8 cellular contexts compared by ENCODE assay signal in genomic region chr18:9137168-9138066, GRCh38. TPM values are rescaled to one million over a fixed set of nuclear protein-coding genes. Genes with fewer than 3 reads are reported as not detected.
A peak's percentile ranks its signal among the peaks of the same experiment; 100 is the strongest.
DNase-seq lines count a peak whose midpoint lies in the region; ATAC-seq and TF ChIP-seq lines count a peak whose summit lies in the region.

No MANE protein-coding gene starts in this region.

- ATAC-seq in GM19025 (IDR thresholded peaks at IDR 0.05; ENCODE audit: low read depth, unreplicated experiment): peak; percentile 33
- peak; percentile 42 for ATAC-seq in HG03196 (IDR thresholded peaks at IDR 0.05; ENCODE audit: unreplicated experiment)
- peak; percentile 46 to 47 for ATAC-seq in lower lobe of right lung

- no peaks in the 10 kb centered on the region for H3K27me3 ChIP-seq in dorsolateral prefrontal cortex
- H3K27me3 ChIP-seq in lower lobe of right lung (ENCODE audit: low read depth): no peaks in the 10 kb centered on the region

- TF ChIP-seq CTCF in dorsolateral prefrontal cortex (IDR thresholded peaks at IDR 0.05 in 54 of 56, conservative IDR thresholded peaks at IDR 0.05 in 2 of 56; ENCODE audit: low read depth in 1 of 56, partially characterized antibody in 56 of 56) (no peak), lower lobe of right lung (IDR thresholded peaks at IDR 0.05) (no peak)

- peaks cover 68% of the 10 kb centered on the region for H3K4me1 ChIP-seq in lower lobe of right lung

- H3K4me3 ChIP-seq in dorsolateral prefrontal cortex (peak overlapping the region; percentile 68 to 96 (median 86)), lower lobe of right lung (peak overlapping the region; percentile 83)

- peaks cover 17% of the 10 kb centered on the region for H3K36me3 ChIP-seq in lower lobe of right lung

- H3K27ac ChIP-seq in dorsolateral prefrontal cortex (peak overlapping the region; percentile 89 to 100 (median 98)), lower lobe of right lung (peak overlapping the region; percentile 98)

- peak; percentile 91 for DNase-seq in AG20443 (ENCODE audit: low spot score)
- peak; percentile 87 for DNase-seq in NCI-H510A treated with DMSO at 0.1 percent for 48 hours (lab: John Stamatoyannopoulos, UW)
- DNase-seq in activated CD4-positive, alpha-beta T cell treated with anti-CD3 and anti-CD28 coated beads, Interleukin-2, amount 50 U/mL, for 24 hours (ENCODE audit: low read depth in 1 of 2, low spot score in 1 of 2): peak; percentile 39 to 45
- DNase-seq in dorsolateral prefrontal cortex: peak in 8 of 10 donors; percentile 16 to 73 (median 48)
- peak; percentile 80 for DNase-seq in lower lobe of right lung
- DNase-seq in stimulated activated CD4-positive, alpha-beta T cell treated with anti-CD3 and anti-CD28 coated beads, TNF-alpha, amount 100 ng/mL, for 48 hours (ENCODE audit: low read depth in 3 of 3): peak; percentile 32 to 55 (median 44)

- H3K9me3 ChIP-seq in lower lobe of right lung: no peaks in the 10 kb centered on the region

- intact Hi-C loops in dorsolateral prefrontal cortex (cut with DNase I): loop anchor here (1.0 to 10.0 kb wide), 5 partner anchors 35 to 433 kb away; partner anchors contain the start of genes TWSG1 (in 2 of the 2), MTCL1 (in 1 of the 2), NDUFV2 (in 1 of the 2) and RALBP1 (in 1 of the 2)
- intact Hi-C loops in lower lobe of right lung (cut with DNase I): no loop called here

RNA-seq across cellular contexts. Expression of gene ANKRD12, which starts 0.8 kb away (rescaled TPM):
- 100 to 1,000 TPM; 136 to 273 (median 172) TPM for total RNA-seq in dorsolateral prefrontal cortex
- total RNA-seq in lower lobe of right lung: 77.7 TPM

RNA-seq across cellular contexts. Expression of gene NDUFV2, which starts 34.9 kb away (rescaled TPM):
- total RNA-seq in dorsolateral prefrontal cortex: 100 to 1,000 TPM in 108 of 120 experiments, 10 to 100 TPM in 12; 75.7 to 174 (median 133) TPM
- 108 TPM for total RNA-seq in lower lobe of right lung

Comparison
In these comparisons a context has a peak if more than half of its experiments do, and no peak if none do; other contexts are left out.
1. Peak in every context shown above with its lines: DNase-seq, ATAC-seq, H3K4me3 ChIP-seq and H3K27ac ChIP-seq.